In the genomic region with DNA sequence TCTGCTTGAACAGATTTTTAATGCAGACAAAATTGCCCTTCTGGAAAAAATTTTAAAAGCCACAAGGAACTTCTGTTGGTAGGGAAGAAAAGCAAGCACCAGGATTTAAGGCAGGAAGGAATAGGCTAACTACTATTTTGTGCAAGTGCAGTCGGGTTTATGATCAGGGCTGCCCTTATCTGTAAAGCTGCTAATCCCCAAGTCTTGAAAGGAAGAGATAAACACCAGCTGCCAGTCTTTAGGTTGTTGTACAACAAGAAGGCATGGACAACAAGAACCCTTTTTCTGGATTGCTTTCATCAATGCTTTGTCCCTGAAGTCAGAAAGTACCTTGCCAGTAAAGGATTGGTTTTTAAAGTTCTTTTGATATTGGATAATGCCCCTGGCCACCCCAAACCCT, we compare ENCODE assay signal across 1 cellular context.
TF ChIP-seq lines count a peak whose summit lies in the region.

No MANE protein-coding gene starts in this region.

TF ChIP-seq in K562, 482 proteins besides CTCF, POLR2A, EP300 and RAD21:
- TF ChIP-seq, protein P1, sequence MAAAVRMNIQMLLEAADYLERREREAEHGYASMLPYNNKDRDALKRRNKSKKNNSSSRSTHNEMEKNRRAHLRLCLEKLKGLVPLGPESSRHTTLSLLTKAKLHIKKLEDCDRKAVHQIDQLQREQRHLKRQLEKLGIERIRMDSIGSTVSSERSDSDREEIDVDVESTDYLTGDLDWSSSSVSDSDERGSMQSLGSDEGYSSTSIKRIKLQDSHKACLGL (CRISPR knock-in tag; IDR thresholded peaks at IDR 0.05; ENCODE audit: borderline replicate concordance, poor library complexity, severe bottlenecking): no peak
- TF ChIP-seq, protein P2, sequence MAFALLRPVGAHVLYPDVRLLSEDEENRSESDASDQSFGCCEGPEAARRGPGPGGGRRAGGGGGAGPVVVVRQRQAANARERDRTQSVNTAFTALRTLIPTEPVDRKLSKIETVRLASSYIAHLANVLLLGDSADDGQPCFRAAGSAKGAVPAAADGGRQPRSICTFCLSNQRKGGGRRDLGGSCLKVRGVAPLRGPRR (CRISPR knock-in tag; IDR thresholded peaks at IDR 0.05): no peak
- no peak for TF ChIP-seq MAZ (CRISPR knock-in tag; conservative IDR thresholded peaks at IDR 0.05 in 1 of 2, IDR thresholded peaks at IDR 0.05 in 1 of 2)
- TF ChIP-seq SMARCA4 (IDR thresholded peaks at IDR 0.05): peak; percentile 48; the same call in 1 of the 2 replicates
- 0 out of 2 replicates have a peak, but pooled peaks have one; percentile 41 for TF ChIP-seq FOXJ2 (tag; IDR thresholded peaks at IDR 0.05)
- TF ChIP-seq, protein P3, sequence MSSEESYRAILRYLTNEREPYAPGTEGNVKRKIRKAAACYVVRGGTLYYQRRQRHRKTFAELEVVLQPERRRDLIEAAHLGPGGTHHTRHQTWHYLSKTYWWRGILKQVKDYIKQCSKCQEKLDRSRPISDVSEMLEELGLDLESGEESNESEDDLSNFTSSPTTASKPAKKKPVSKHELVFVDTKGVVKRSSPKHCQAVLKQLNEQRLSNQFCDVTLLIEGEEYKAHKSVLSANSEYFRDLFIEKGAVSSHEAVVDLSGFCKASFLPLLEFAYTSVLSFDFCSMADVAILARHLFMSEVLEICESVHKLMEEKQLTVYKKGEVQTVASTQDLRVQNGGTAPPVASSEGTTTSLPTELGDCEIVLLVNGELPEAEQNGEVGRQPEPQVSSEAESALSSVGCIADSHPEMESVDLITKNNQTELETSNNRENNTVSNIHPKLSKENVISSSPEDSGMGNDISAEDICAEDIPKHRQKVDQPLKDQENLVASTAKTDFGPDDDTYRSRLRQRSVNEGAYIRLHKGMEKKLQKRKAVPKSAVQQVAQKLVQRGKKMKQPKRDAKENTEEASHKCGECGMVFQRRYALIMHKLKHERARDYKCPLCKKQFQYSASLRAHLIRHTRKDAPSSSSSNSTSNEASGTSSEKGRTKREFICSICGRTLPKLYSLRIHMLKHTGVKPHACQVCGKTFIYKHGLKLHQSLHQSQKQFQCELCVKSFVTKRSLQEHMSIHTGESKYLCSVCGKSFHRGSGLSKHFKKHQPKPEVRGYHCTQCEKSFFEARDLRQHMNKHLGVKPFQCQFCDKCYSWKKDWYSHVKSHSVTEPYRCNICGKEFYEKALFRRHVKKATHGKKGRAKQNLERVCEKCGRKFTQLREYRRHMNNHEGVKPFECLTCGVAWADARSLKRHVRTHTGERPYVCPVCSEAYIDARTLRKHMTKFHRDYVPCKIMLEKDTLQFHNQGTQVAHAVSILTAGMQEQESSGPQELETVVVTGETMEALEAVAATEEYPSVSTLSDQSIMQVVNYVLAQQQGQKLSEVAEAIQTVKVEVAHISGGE (CRISPR knock-in tag; IDR thresholded peaks at IDR 0.05): no peak
- no peak for TF ChIP-seq ZNF311 (CRISPR knock-in tag; IDR thresholded peaks at IDR 0.05)
- no peak for TF ChIP-seq CBX1 (IDR thresholded peaks at IDR 0.05; ENCODE audit: low read depth)
- TF ChIP-seq, protein P4, sequence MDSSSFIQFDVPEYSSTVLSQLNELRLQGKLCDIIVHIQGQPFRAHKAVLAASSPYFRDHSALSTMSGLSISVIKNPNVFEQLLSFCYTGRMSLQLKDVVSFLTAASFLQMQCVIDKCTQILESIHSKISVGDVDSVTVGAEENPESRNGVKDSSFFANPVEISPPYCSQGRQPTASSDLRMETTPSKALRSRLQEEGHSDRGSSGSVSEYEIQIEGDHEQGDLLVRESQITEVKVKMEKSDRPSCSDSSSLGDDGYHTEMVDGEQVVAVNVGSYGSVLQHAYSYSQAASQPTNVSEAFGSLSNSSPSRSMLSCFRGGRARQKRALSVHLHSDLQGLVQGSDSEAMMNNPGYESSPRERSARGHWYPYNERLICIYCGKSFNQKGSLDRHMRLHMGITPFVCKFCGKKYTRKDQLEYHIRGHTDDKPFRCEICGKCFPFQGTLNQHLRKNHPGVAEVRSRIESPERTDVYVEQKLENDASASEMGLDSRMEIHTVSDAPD (CRISPR knock-in tag; IDR thresholded peaks at IDR 0.05): no peak
- TF ChIP-seq ARID1B (IDR thresholded peaks at IDR 0.05): peak; percentile 72
- no peak for TF ChIP-seq ZNF77 (CRISPR knock-in tag; IDR thresholded peaks at IDR 0.05)
- TF ChIP-seq, protein P5, sequence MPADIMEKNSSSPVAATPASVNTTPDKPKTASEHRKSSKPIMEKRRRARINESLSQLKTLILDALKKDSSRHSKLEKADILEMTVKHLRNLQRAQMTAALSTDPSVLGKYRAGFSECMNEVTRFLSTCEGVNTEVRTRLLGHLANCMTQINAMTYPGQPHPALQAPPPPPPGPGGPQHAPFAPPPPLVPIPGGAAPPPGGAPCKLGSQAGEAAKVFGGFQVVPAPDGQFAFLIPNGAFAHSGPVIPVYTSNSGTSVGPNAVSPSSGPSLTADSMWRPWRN (IDR thresholded peaks at IDR 0.05; ENCODE audit: low read depth): no peak
- TF ChIP-seq TRIM24 (IDR thresholded peaks at IDR 0.05): peak in 1 of 2 experiments; percentile 34; a peak in 1 of 4 replicates
- TF ChIP-seq, protein P6, sequence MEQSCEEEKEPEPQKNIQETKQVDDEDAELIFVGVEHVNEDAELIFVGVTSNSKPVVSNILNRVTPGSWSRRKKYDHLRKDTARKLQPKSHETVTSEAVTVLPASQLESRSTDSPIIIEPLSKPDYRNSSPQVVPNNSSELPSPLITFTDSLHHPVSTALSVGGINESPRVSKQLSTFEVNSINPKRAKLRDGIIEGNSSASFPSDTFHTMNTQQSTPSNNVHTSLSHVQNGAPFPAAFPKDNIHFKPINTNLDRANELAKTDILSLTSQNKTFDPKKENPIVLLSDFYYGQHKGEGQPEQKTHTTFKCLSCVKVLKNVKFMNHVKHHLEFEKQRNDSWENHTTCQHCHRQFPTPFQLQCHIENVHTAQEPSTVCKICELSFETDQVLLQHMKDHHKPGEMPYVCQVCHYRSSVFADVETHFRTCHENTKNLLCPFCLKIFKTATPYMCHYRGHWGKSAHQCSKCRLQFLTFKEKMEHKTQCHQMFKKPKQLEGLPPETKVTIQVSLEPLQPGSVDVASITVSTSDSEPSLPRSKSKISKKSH (CRISPR knock-in tag; IDR thresholded peaks at IDR 0.05): no peak
- no peak for TF ChIP-seq PYGO2 (tag; IDR thresholded peaks at IDR 0.05)
- TF ChIP-seq, protein P7, sequence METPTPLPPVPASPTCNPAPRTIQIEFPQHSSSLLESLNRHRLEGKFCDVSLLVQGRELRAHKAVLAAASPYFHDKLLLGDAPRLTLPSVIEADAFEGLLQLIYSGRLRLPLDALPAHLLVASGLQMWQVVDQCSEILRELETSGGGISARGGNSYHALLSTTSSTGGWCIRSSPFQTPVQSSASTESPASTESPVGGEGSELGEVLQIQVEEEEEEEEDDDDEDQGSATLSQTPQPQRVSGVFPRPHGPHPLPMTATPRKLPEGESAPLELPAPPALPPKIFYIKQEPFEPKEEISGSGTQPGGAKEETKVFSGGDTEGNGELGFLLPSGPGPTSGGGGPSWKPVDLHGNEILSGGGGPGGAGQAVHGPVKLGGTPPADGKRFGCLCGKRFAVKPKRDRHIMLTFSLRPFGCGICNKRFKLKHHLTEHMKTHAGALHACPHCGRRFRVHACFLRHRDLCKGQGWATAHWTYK (CRISPR knock-in tag; IDR thresholded peaks at IDR 0.05): no peak
- TF ChIP-seq, protein P8, sequence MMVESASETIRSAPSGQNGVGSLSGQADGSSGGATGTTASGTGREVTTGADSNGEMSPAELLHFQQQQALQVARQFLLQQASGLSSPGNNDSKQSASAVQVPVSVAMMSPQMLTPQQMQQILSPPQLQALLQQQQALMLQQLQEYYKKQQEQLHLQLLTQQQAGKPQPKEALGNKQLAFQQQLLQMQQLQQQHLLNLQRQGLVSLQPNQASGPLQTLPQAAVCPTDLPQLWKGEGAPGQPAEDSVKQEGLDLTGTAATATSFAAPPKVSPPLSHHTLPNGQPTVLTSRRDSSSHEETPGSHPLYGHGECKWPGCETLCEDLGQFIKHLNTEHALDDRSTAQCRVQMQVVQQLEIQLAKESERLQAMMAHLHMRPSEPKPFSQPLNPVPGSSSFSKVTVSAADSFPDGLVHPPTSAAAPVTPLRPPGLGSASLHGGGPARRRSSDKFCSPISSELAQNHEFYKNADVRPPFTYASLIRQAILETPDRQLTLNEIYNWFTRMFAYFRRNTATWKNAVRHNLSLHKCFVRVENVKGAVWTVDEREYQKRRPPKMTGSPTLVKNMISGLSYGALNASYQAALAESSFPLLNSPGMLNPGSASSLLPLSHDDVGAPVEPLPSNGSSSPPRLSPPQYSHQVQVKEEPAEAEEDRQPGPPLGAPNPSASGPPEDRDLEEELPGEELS (CRISPR knock-in tag; IDR thresholded peaks at IDR 0.05; ENCODE audit: borderline replicate concordance): no peak
- no peak for TF ChIP-seq CEBPB (tag; IDR thresholded peaks at IDR 0.05)
- peak; percentile 33; the same call in 1 of the 2 replicates for TF ChIP-seq TCF3 (CRISPR knock-in tag; IDR thresholded peaks at IDR 0.05)
- TF ChIP-seq CBFA2T3 (IDR thresholded peaks at IDR 0.05): peak; percentile 64
- no peak for TF ChIP-seq SAFB2 (IDR thresholded peaks at IDR 0.05; ENCODE audit: borderline replicate concordance, low read depth, low read length, severe bottlenecking)
- no peak for TF ChIP-seq SMAD1 (IDR thresholded peaks at IDR 0.05; ENCODE audit: low read depth, low read length, partially characterized antibody)
- peak; percentile 23; the same call in 1 of the 2 replicates for TF ChIP-seq TEAD4 (IDR thresholded peaks at IDR 0.05; ENCODE audit: low read length)
- no peak for TF ChIP-seq TEAD4 (CRISPR knock-in tag; IDR thresholded peaks at IDR 0.05; ENCODE audit: borderline replicate concordance)
- TF ChIP-seq CAMTA2 (CRISPR knock-in tag; conservative IDR thresholded peaks at IDR 0.05): no peak
- TF ChIP-seq RFX5 (IDR thresholded peaks at IDR 0.05; ENCODE audit: low read depth, low read length): no peak
- TF ChIP-seq, protein P9, sequence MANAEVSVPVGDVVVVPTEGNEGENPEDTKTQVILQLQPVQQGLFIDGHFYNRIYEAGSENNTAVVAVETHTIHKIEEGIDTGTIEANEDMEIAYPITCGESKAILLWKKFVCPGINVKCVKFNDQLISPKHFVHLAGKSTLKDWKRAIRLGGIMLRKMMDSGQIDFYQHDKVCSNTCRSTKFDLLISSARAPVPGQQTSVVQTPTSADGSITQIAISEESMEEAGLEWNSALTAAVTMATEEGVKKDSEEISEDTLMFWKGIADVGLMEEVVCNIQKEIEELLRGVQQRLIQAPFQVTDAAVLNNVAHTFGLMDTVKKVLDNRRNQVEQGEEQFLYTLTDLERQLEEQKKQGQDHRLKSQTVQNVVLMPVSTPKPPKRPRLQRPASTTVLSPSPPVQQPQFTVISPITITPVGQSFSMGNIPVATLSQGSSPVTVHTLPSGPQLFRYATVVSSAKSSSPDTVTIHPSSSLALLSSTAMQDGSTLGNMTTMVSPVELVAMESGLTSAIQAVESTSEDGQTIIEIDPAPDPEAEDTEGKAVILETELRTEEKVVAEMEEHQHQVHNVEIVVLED (CRISPR knock-in tag; IDR thresholded peaks at IDR 0.05): no peak
- TF ChIP-seq DPF2 (IDR thresholded peaks at IDR 0.05): peak; percentile 54; the same call in 1 of the 2 replicates
- TF ChIP-seq, protein P10, sequence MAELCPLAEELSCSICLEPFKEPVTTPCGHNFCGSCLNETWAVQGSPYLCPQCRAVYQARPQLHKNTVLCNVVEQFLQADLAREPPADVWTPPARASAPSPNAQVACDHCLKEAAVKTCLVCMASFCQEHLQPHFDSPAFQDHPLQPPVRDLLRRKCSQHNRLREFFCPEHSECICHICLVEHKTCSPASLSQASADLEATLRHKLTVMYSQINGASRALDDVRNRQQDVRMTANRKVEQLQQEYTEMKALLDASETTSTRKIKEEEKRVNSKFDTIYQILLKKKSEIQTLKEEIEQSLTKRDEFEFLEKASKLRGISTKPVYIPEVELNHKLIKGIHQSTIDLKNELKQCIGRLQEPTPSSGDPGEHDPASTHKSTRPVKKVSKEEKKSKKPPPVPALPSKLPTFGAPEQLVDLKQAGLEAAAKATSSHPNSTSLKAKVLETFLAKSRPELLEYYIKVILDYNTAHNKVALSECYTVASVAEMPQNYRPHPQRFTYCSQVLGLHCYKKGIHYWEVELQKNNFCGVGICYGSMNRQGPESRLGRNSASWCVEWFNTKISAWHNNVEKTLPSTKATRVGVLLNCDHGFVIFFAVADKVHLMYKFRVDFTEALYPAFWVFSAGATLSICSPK (IDR thresholded peaks at IDR 0.05; ENCODE audit: borderline replicate concordance): no peak
- TF ChIP-seq ELF2 (CRISPR knock-in tag; IDR thresholded peaks at IDR 0.05): no peak
- TF ChIP-seq, protein P11, sequence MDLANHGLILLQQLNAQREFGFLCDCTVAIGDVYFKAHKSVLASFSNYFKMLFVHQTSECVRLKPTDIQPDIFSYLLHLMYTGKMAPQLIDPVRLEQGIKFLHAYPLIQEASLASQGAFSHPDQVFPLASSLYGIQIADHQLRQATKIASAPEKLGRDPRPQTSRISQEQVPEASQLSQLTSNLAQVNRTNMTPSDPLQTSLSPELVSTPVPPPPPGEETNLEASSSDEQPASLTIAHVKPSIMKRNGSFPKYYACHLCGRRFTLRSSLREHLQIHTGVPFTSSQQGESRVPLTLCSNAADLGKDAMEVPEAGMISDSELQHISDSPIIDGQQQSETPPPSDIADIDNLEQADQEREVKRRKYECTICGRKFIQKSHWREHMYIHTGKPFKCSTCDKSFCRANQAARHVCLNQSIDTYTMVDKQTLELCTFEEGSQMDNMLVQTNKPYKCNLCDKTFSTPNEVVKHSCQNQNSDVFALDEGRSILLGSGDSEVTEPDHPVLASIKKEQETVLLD (IDR thresholded peaks at IDR 0.05): no peak
- TF ChIP-seq RAD51 (IDR thresholded peaks at IDR 0.05; ENCODE audit: borderline replicate concordance, low read depth): no peak
- no peak for TF ChIP-seq GABPB1 (CRISPR knock-in tag; IDR thresholded peaks at IDR 0.05)
- no peak for TF ChIP-seq CSDE1 (IDR thresholded peaks at IDR 0.05)
- TF ChIP-seq, protein P12, sequence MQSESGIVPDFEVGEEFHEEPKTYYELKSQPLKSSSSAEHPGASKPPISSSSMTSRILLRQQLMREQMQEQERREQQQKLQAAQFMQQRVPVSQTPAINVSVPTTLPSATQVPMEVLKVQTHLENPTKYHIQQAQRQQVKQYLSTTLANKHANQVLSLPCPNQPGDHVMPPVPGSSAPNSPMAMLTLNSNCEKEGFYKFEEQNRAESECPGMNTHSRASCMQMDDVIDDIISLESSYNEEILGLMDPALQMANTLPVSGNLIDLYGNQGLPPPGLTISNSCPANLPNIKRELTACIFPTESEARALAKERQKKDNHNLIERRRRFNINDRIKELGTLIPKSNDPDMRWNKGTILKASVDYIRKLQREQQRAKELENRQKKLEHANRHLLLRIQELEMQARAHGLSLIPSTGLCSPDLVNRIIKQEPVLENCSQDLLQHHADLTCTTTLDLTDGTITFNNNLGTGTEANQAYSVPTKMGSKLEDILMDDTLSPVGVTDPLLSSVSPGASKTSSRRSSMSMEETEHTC (IDR thresholded peaks at IDR 0.05): no peak
TF ChIP-seq in K562: peak in this region for 8.
